ENCODE assay signal across 24 cellular contexts in genomic region chr3:185532881-185533280, GRCh38. TPM values are rescaled to one million over a fixed set of nuclear protein-coding genes. Genes with fewer than 3 reads are reported as not detected.
"Had no signal": no experiment of that assay in that cellular context is flagged by ENCODE, and none has a peak within 500 bp of the region (broad histone marks: within the 10 kb centered on the region; RNA-seq: fewer than 3 reads in every experiment).

No MANE protein-coding gene starts in this region.

- H3K27ac ChIP-seq: colonic mucosa, heart right ventricle, spleen, testis, tibial nerve, upper lobe of right lung had no signal

- H3K36me3 Mint-ChIP-seq: memory B cell; mesothelial cell of epicardium; natural killer cell treated with Interleukin-12 subunit alpha and Interleukin-12 subunit beta and Interleukin-15 and Interleukin-18, amount 100 ng/mL, for 72 hours; stimulated activated memory B cell treated with anti-CD40 and anti-IgM and Interleukin-4, amounts not matched to agents 10 μg/mL and 1 μg/mL and 100 μg/mL, for 72 hours had no signal

- H3K4me3 ChIP-seq: colonic mucosa, heart right ventricle, spleen, testis, tibial nerve, upper lobe of right lung had no signal

- H3K27me3 ChIP-seq: colonic mucosa, heart right ventricle, spleen, testis, tibial nerve, upper lobe of right lung had no signal

- H3K36me3 ChIP-seq: colonic mucosa, heart right ventricle, spleen, tibial nerve, upper lobe of right lung had no signal

- H3K9me3 Mint-ChIP-seq: memory B cell; mesothelial cell of epicardium; natural killer cell treated with Interleukin-12 subunit alpha and Interleukin-12 subunit beta and Interleukin-15 and Interleukin-18, amount 100 ng/mL, for 72 hours; stimulated activated memory B cell treated with anti-CD40 and anti-IgM and Interleukin-4, amounts not matched to agents 10 μg/mL and 1 μg/mL and 100 μg/mL, for 72 hours had no signal

- DNase-seq: colonic mucosa; dermis blood vessel endothelial cell; heart right ventricle; kidney glomerular epithelial cell; posterior cingulate gyrus; spleen; stimulated activated CD4-positive, alpha-beta T cell treated with anti-CD3 and anti-CD28 coated beads, Interleukin-15, amount 100 ng/mL, for 24 hours; stimulated activated CD4-positive, alpha-beta T cell treated with anti-CD3 and anti-CD28 coated beads, Interleukin-1b, Interleukin-23, amount 100 ng/mL, for 48 hours; stimulated activated CD4-positive, alpha-beta T cell treated with anti-CD3 and anti-CD28 coated beads, Interleukin-4, amount 100 ng/mL, for 24 hours; stimulated activated naive CD8-positive, alpha-beta T cell treated with anti-CD3 and anti-CD28 coated beads, Interleukin-15, amount 100 ng/mL, for 72 hours; testis; upper lobe of right lung had no signal

- H3K4me3 Mint-ChIP-seq: memory B cell; mesothelial cell of epicardium; natural killer cell treated with Interleukin-12 subunit alpha and Interleukin-12 subunit beta and Interleukin-15 and Interleukin-18, amount 100 ng/mL, for 72 hours; stimulated activated memory B cell treated with anti-CD40 and anti-IgM and Interleukin-4, amounts not matched to agents 10 μg/mL and 1 μg/mL and 100 μg/mL, for 72 hours; stimulated activated naive CD8-positive, alpha-beta T cell treated with anti-CD3 and anti-CD28 coated beads, Interleukin-15, amount 100 ng/mL, for 72 hours had no signal

- FAIRE-seq: endothelial cell of umbilical vein, frontal cortex, islet of Langerhans had no signal

- ATAC-seq: heart right ventricle; left lobe of liver; natural killer cell treated with Interleukin-12 subunit alpha and Interleukin-12 subunit beta and Interleukin-15 and Interleukin-18, amount 100 ng/mL, for 72 hours; sciatic nerve; stimulated activated memory B cell treated with anti-CD40 and anti-IgM and Interleukin-4, amounts not matched to agents 10 μg/mL and 1 μg/mL and 100 μg/mL, for 72 hours; stimulated activated naive CD8-positive, alpha-beta T cell treated with anti-CD3 and anti-CD28 coated beads, Interleukin-15, amount 100 ng/mL, for 72 hours; upper lobe of right lung had no signal

- H3K27ac Mint-ChIP-seq: memory B cell; mesothelial cell of epicardium; natural killer cell treated with Interleukin-12 subunit alpha and Interleukin-12 subunit beta and Interleukin-15 and Interleukin-18, amount 100 ng/mL, for 72 hours; stimulated activated memory B cell treated with anti-CD40 and anti-IgM and Interleukin-4, amounts not matched to agents 10 μg/mL and 1 μg/mL and 100 μg/mL, for 72 hours; stimulated activated naive CD8-positive, alpha-beta T cell treated with anti-CD3 and anti-CD28 coated beads, Interleukin-15, amount 100 ng/mL, for 72 hours had no signal

- H3K9me3 ChIP-seq: colonic mucosa, heart right ventricle, spleen, testis, tibial nerve, upper lobe of right lung had no signal

- H3K27me3 Mint-ChIP-seq: memory B cell; stimulated activated naive CD8-positive, alpha-beta T cell treated with anti-CD3 and anti-CD28 coated beads, Interleukin-15, amount 100 ng/mL, for 72 hours had no signal

RNA-seq across cellular contexts. Expression of gene LIPH, which starts 19.5 kb away (rescaled TPM):
- total RNA-seq: cerebellum; dermis blood vessel endothelial cell; endothelial cell of umbilical vein; frontal cortex; natural killer cell treated with Interleukin-12 subunit alpha and Interleukin-12 subunit beta and Interleukin-15 and Interleukin-18, amount 100 ng/mL, for 72 hours; osteoblast had no signal
- polyA plus RNA-seq: endothelial cell of umbilical vein, heart right ventricle had no signal
